ENCODE assay signal across 13 cellular contexts in the genomic region with DNA sequence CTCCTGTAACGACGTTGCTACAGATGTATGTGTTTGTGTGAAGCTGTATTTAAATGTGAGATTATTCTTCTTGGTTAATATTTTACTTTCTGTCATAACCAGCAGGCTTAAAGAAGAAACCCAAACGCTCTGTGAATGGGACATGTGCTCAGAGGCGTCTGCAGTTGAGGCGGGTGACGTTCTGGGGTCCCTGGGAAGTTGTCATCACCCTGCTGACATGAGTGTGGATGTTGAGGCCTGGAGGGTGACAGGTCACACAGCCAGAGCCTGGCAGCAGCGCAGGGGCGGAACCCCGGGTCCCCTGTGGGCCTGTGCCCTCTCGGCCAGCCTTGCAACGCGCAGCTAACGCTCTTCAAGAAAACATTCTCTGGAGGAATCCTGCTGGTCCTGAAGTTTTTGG. TPM values are rescaled to one million over a fixed set of nuclear protein-coding genes. Genes with fewer than 3 reads are reported as not detected.
DNase-seq lines count a peak whose midpoint lies in the region; ATAC-seq and TF ChIP-seq lines count a peak whose summit lies in the region.
"Had no signal": no experiment of that assay in that cellular context is flagged by ENCODE, and none has a peak within 500 bp of the region (broad histone marks: within the 10 kb centered on the region; RNA-seq: fewer than 3 reads in every experiment).

No MANE protein-coding gene starts in this region.

- DNase-seq in neural crest cell (ENCODE audit: low read depth, low spot score) (no peak), SW480 (ENCODE audit: low spot score) (no peak), AG08395 (ENCODE audit: low spot score) (no peak)
- DNase-seq: activated CD4-positive, alpha-beta T cell treated with anti-CD3 and anti-CD28 coated beads, Interleukin-2, amount 50 U/mL, for 1 hour; MM.1S had no signal

- ATAC-seq in HG02759 (IDR thresholded peaks at IDR 0.05; ENCODE audit: unreplicated experiment) (peak; percentile 28), GM21737 (IDR thresholded peaks at IDR 0.05; ENCODE audit: unreplicated experiment) (no peak), HG02678 (IDR thresholded peaks at IDR 0.05; ENCODE audit: unreplicated experiment) (no peak)

- peak overlapping the region; percentile 86 for H3K4me2 ChIP-seq in BLaER1

- H3K9me3 ChIP-seq in BLaER1 = no peaks in the 10 kb centered on the region
- H3K9me3 ChIP-seq: thoracic aorta had no signal

- TF ChIP-seq CTCF in neural crest cell (conservative IDR thresholded peaks at IDR 0.05) = no peak

- peak overlapping the region; percentile 89 for H3K27ac Mint-ChIP-seq in dendritic cell treated with granulocyte-macrophage colony-stimulating factor and Interleukin-4, amounts not matched to agents 40 ng/mL and 50 ng/mL, for 4 days
- H3K27ac Mint-ChIP-seq in neural crest cell (ENCODE audit: unreplicated experiment) = peak overlapping the region; percentile 92

- H3K9me3 Mint-ChIP-seq in dendritic cell treated with granulocyte-macrophage colony-stimulating factor and Interleukin-4, amounts not matched to agents 40 ng/mL and 50 ng/mL, for 4 days = no peaks in the 10 kb centered on the region
- no peaks in the 10 kb centered on the region for H3K9me3 Mint-ChIP-seq in neural crest cell

- peaks cover 21% of the 10 kb centered on the region for H4K20me1 ChIP-seq in BLaER1

- H3K36me3 ChIP-seq in BLaER1 = peaks cover 13% of the 10 kb centered on the region; the same call in 1 of the 2 replicates
- H3K36me3 ChIP-seq: thoracic aorta had no signal

- intact Hi-C loops in dendritic cell treated with granulocyte-macrophage colony-stimulating factor and Interleukin-4, amounts not matched to agents 40 ng/mL and 50 ng/mL, for 4 days (cut with micrococcal nuclease) = loop anchor here (5.0 kb wide), 2 partner anchors 53 to 107 kb away; no protein-coding TSS in a partner anchor

- no peaks in the 10 kb centered on the region for H3K27me3 Mint-ChIP-seq in dendritic cell treated with granulocyte-macrophage colony-stimulating factor and Interleukin-4, amounts not matched to agents 40 ng/mL and 50 ng/mL, for 4 days
- H3K27me3 Mint-ChIP-seq in neural crest cell (ENCODE audit: low read depth) = no peaks in the 10 kb centered on the region

- peaks cover 86% of the 10 kb centered on the region for H3K4me1 ChIP-seq in BLaER1

- H3K4me3 ChIP-seq in BLaER1 = no peak overlapping the region
- H3K4me3 ChIP-seq: coronary artery, skin epidermis, thoracic aorta had no signal

- H3K9ac ChIP-seq in BLaER1 = peak overlapping the region; percentile 30; the same call in 1 of the 2 replicates

- H3K4me3 Mint-ChIP-seq in dendritic cell treated with granulocyte-macrophage colony-stimulating factor and Interleukin-4, amounts not matched to agents 40 ng/mL and 50 ng/mL, for 4 days = no peak overlapping the region
- H3K4me3 Mint-ChIP-seq in neural crest cell = peak overlapping the region; percentile 50

- H3K4me1 Mint-ChIP-seq in dendritic cell treated with granulocyte-macrophage colony-stimulating factor and Interleukin-4, amounts not matched to agents 40 ng/mL and 50 ng/mL, for 4 days (ENCODE audit: low read depth) = peaks cover 67% of the 10 kb centered on the region
- peaks cover 59% of the 10 kb centered on the region for H3K4me1 Mint-ChIP-seq in neural crest cell

- H3K27me3 ChIP-seq in BLaER1 = no peaks in the 10 kb centered on the region

- peaks cover 25% of the 10 kb centered on the region for H3K36me3 Mint-ChIP-seq in dendritic cell treated with granulocyte-macrophage colony-stimulating factor and Interleukin-4, amounts not matched to agents 40 ng/mL and 50 ng/mL, for 4 days (ENCODE audit: low read depth)
- H3K36me3 Mint-ChIP-seq in neural crest cell (ENCODE audit: low read depth) = peaks cover 7% of the 10 kb centered on the region

- peak overlapping the region; percentile 78 for H3K27ac ChIP-seq in BLaER1
- H3K27ac ChIP-seq: thoracic aorta had no signal

RNA-seq across cellular contexts. Expression of gene RASA3, which starts 16.6 kb away (rescaled TPM):
- total RNA-seq in neural crest cell = 29.5 and 31.5 TPM in 2 replicates
